Comparison of ENCODE assay signal across 2 cellular contexts in genomic region chr22:50542416-50542927, GRCh38.
A peak's percentile ranks its signal among the peaks of the same experiment; 100 is the strongest.
TF ChIP-seq lines count a peak whose summit lies in the region.

No MANE protein-coding gene starts in this region.

TF ChIP-seq in GM12891, 5 proteins besides CTCF, POLR2A, EP300 and RAD21:
- TF ChIP-seq TAF1 (IDR thresholded peaks at IDR 0.05; ENCODE audit: low read depth, low read length), result no peak
- TF ChIP-seq SPI1 (IDR thresholded peaks at IDR 0.05; ENCODE audit: low read depth, low read length), result no peak
- TF ChIP-seq POLR2AphosphoS5 (IDR thresholded peaks at IDR 0.05; ENCODE audit: low read depth, low read length), result peak; percentile 51; the same call in 1 of the 2 replicates
- 0 out of 2 replicates have a peak, but pooled peaks have one; percentile 34 for TF ChIP-seq POU2F2 (IDR thresholded peaks at IDR 0.05; ENCODE audit: low read depth, low read length)
- TF ChIP-seq PAX5 (IDR thresholded peaks at IDR 0.05; ENCODE audit: insufficient read depth, low read length, severe bottlenecking), result no peak
TF ChIP-seq in GM12891: peak in this region for 2.

TF ChIP-seq in GM12878, 131 proteins besides CTCF, POLR2A, EP300 and RAD21 (continues in another document):
- TF ChIP-seq SIN3A (IDR thresholded peaks at IDR 0.05; ENCODE audit: low read depth, low read length) (no peak), ESRRA (IDR thresholded peaks at IDR 0.05; ENCODE audit: low read length) (no peak), IKZF2 (IDR thresholded peaks at IDR 0.05) (peak; percentile 78 to 91), ZBTB33 (IDR thresholded peaks at IDR 0.05) (no peak), MYB (IDR thresholded peaks at IDR 0.05; ENCODE audit: borderline replicate concordance, low read depth, low read length) (no peak), ZBED1 (IDR thresholded peaks at IDR 0.05; ENCODE audit: borderline replicate concordance) (no peak), ELK1 (IDR thresholded peaks at IDR 0.05; ENCODE audit: low read depth, low read length) (no peak), USF1 (IDR thresholded peaks at IDR 0.05; ENCODE audit: borderline replicate concordance, extremely low read length, insufficient read depth, low read depth, low read length) (no peak), ZNF207 (IDR thresholded peaks at IDR 0.05; ENCODE audit: borderline replicate concordance) (0 out of 2 replicates have a peak, but pooled peaks have one; percentile 37), PAX8 (IDR thresholded peaks at IDR 0.05) (no peak), ZZZ3 (IDR thresholded peaks at IDR 0.05; ENCODE audit: control insufficient read depth, insufficient read length, low read depth) (no peak), JUND (IDR thresholded peaks at IDR 0.05; ENCODE audit: low read depth, low read length) (0 out of 2 replicates have a peak, but pooled peaks have one; percentile 59), ZSCAN29 (IDR thresholded peaks at IDR 0.05) (no peak), NFIC (IDR thresholded peaks at IDR 0.05; ENCODE audit: low read depth, low read length) (peak; percentile 71), CEBPZ (IDR thresholded peaks at IDR 0.05; ENCODE audit: low read depth, low read length) (no peak), PRDM15 (CRISPR knock-in tag; IDR thresholded peaks at IDR 0.05) (no peak), TAF1 (IDR thresholded peaks at IDR 0.05; ENCODE audit: borderline replicate concordance, low read depth, low read length) (peak; percentile 73; the same call in 1 of the 2 replicates), FOXK2 (IDR thresholded peaks at IDR 0.05) (no peak), EGR1 (IDR thresholded peaks at IDR 0.05; ENCODE audit: borderline replicate concordance in 1 of 2, low read depth in 2 of 2, low read length in 2 of 2) (no peak), CHD1 (IDR thresholded peaks at IDR 0.05; ENCODE audit: low read depth, low read length) (no peak), SUPT20H (IDR thresholded peaks at IDR 0.05; ENCODE audit: borderline replicate concordance, control insufficient read depth, low read depth, low read length) (no peak), ATF3 (IDR thresholded peaks at IDR 0.05; ENCODE audit: borderline replicate concordance, extremely low read depth, low read depth, low read length) (no peak), FOXM1 (IDR thresholded peaks at IDR 0.05; ENCODE audit: low read depth, low read length) (no peak), NRF1 (conservative IDR thresholded peaks at IDR 0.05; ENCODE audit: low read depth, low read length) (no peak), NKRF (conservative IDR thresholded peaks at IDR 0.05) (no peak), MTA3 (IDR thresholded peaks at IDR 0.05; ENCODE audit: borderline replicate concordance, low read length) (peak; percentile 75; the same call in 1 of the 2 replicates), ZBTB4 (CRISPR knock-in tag; IDR thresholded peaks at IDR 0.05) (no peak), ZNF274 (IDR thresholded peaks at IDR 0.05; ENCODE audit: insufficient read depth, insufficient read length) (no peak), E4F1 (IDR thresholded peaks at IDR 0.05; ENCODE audit: borderline replicate concordance, partially characterized antibody) (no peak), HDGF (IDR thresholded peaks at IDR 0.05) (peak; percentile 60; the same call in 1 of the 2 replicates), RCOR1 (conservative IDR thresholded peaks at IDR 0.05; ENCODE audit: low read depth, low read length) (no peak), RELB (IDR thresholded peaks at IDR 0.05; ENCODE audit: low read depth) (peak; percentile 55; the same call in 1 of the 2 replicates), NR2F1 (conservative IDR thresholded peaks at IDR 0.05) (peak; percentile 55; the same call in 1 of the 2 replicates)
